In the genomic region with DNA sequence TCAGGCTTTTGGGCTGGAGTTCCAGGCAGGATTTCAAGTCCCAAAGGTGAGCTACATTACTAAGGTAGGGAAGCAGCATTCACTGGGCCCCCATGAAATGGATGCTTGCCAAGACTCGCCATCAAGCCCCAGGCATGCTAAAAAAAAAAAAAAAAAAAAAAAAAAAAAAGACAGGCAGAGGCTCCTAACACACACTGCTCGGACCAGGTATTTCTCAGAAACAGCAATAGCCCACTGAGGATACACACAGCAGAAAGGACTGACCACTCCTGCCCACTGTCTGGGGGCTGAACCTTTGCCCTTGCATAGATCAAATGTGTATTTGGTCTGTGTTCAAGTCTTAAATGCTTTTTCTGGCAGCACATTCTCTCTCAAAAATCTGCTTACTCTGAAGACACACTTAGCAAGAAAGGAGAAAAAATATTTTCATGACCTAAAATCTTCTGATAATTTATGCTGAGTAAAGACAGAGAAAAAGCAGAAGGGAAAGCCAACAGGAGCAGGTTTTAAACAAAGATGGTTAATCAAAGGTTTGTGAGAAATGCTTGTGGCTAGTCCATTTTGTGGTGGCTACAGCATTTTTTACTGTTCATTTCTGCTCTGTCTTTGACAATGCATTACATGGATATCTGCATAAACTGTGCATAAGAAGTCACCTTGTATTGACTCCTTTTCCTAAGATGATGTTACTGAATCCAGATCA, we compare ENCODE assay signal across 30 cellular contexts. TPM values are rescaled to one million over a fixed set of nuclear protein-coding genes. Genes with fewer than 3 reads are reported as not detected.
DNase-seq lines count a peak whose midpoint lies in the region; ATAC-seq, FAIRE-seq and TF ChIP-seq lines count a peak whose summit lies in the region.
"Had no signal": no experiment of that assay in that cellular context is flagged by ENCODE, and none has a peak within 500 bp of the region (broad histone marks: within the 10 kb centered on the region; RNA-seq: fewer than 3 reads in every experiment).

No MANE protein-coding gene starts in this region.

- peaks cover 13% of the 10 kb centered on the region; the same call in 1 of the 2 replicates for H3K79me2 ChIP-seq in Loucy (ENCODE audit: insufficient read depth, low read length)

- H3K27ac ChIP-seq in esophagus muscularis mucosa (replicated peaks in 1 of 4), result no peak overlapping the region
- H3K27ac ChIP-seq: BLaER1 treated with 17β-estradiol and CSF1 and Interleukin-3, amounts not matched to agents 10 nM and 100 nM; PC-9; thoracic aorta; vagina; WERI-Rb-1 had no signal

- ATAC-seq in Right ventricle myocardium inferior (no peak), mucosa of descending colon (no peak)
- ATAC-seq: activated CD8-positive, alpha-beta memory T cell treated with anti-CD3 and anti-CD28 coated beads, Interleukin-2, amount 10 ng/mL, durations not matched to agents 7 days and 5 days; left lobe of liver had no signal

- TF ChIP-seq POLR2A in GM12892 (IDR thresholded peaks at IDR 0.05; ENCODE audit: low read depth, low read length), result no peak
- TF ChIP-seq POLR2A in esophagus muscularis mucosa (IDR thresholded peaks at IDR 0.05; ENCODE audit: low read depth), result no peak

- TF ChIP-seq EP300 in esophagus muscularis mucosa (IDR thresholded peaks at IDR 0.05), result no peak

- intact Hi-C loops in Right ventricle myocardium inferior (cut with DNase I), result no loop called here
- intact Hi-C loops in mucosa of descending colon (cut with DNase I, micrococcal nuclease), result no loop called here
- intact Hi-C loops in esophagus muscularis mucosa (cut with DNase I), result no loop called here

- H3K9me2 ChIP-seq in Loucy (replicated peaks; ENCODE audit: low read depth, low read length), result no peaks in the 10 kb centered on the region

- no peaks in the 10 kb centered on the region for H4K20me1 ChIP-seq in Loucy (ENCODE audit: insufficient read depth, low read length, poor library complexity, severe bottlenecking)
- H4K20me1 ChIP-seq: BLaER1 treated with 17β-estradiol and CSF1 and Interleukin-3, amounts not matched to agents 10 nM and 100 nM had no signal

- H3K36me3 ChIP-seq in Loucy (ENCODE audit: insufficient read depth, low read length), result no peaks in the 10 kb centered on the region
- no peaks in the 10 kb centered on the region for H3K36me3 ChIP-seq in mucosa of descending colon (ENCODE audit: low read depth)
- no peaks in the 10 kb centered on the region for H3K36me3 ChIP-seq in esophagus muscularis mucosa
- H3K36me3 ChIP-seq: BLaER1 treated with 17β-estradiol and CSF1 and Interleukin-3, amounts not matched to agents 10 nM and 100 nM; thoracic aorta; vagina; WERI-Rb-1 had no signal

- H3K27me3 ChIP-seq in Loucy (ENCODE audit: insufficient read depth, low read length, poor library complexity, severe bottlenecking) (no peaks in the 10 kb centered on the region), esophagus muscularis mucosa (no peaks in the 10 kb centered on the region)
- H3K27me3 ChIP-seq: BLaER1 treated with 17β-estradiol and CSF1 and Interleukin-3, amounts not matched to agents 10 nM and 100 nM; vagina had no signal

- H3K9me3 ChIP-seq in Loucy (ENCODE audit: insufficient read depth, low read depth, low read length), result no peaks in the 10 kb centered on the region
- H3K9me3 ChIP-seq in mucosa of descending colon, result no peaks in the 10 kb centered on the region
- no peaks in the 10 kb centered on the region for H3K9me3 ChIP-seq in esophagus muscularis mucosa
- H3K9me3 ChIP-seq: BLaER1 treated with 17β-estradiol and CSF1 and Interleukin-3, amounts not matched to agents 10 nM and 100 nM; Caco-2; thoracic aorta; vagina had no signal

- in situ Hi-C loops in astrocyte of the cerebellum (cut with HindIII; ENCODE audit: low sequenced_read_pairs), result no loop called here

- peak overlapping the region; percentile 19 for H3K4me2 ChIP-seq in Loucy (ENCODE audit: low read depth, low read length, poor library complexity, severe bottlenecking)
- H3K4me2 ChIP-seq: BLaER1 treated with 17β-estradiol and CSF1 and Interleukin-3, amounts not matched to agents 10 nM and 100 nM; PC-9 had no signal

- peaks cover 68% of the 10 kb centered on the region for H3K4me1 ChIP-seq in Loucy (ENCODE audit: insufficient read depth, low read length, poor library complexity, severe bottlenecking)
- no peaks in the 10 kb centered on the region for H3K4me1 ChIP-seq in mucosa of descending colon (ENCODE audit: low read depth)
- no peaks in the 10 kb centered on the region for H3K4me1 ChIP-seq in esophagus muscularis mucosa
- H3K4me1 ChIP-seq: BLaER1 treated with 17β-estradiol and CSF1 and Interleukin-3, amounts not matched to agents 10 nM and 100 nM; Caco-2; vagina had no signal

- DNase-seq in GM12865 (ENCODE audit: low read depth) (peak; percentile 22), GM12892 (ENCODE audit: insufficient read length) (no peak), astrocyte of the cerebellum (ENCODE audit: low read depth) (peak; percentile 29), Right ventricle myocardium inferior (ENCODE audit: missing footprints) (no peak), mucosa of descending colon (no peak), esophagus muscularis mucosa (ENCODE audit: extremely low spot score) (no peak), SKM-1 (lab: John Stamatoyannopoulos, UW; ENCODE audit: unreplicated experiment) (no peak)
- DNase-seq: activated CD4-positive, alpha-beta T cell treated with anti-CD3 and anti-CD28 coated beads for 48 hours; activated CD8-positive, alpha-beta memory T cell treated with anti-CD3 and anti-CD28 coated beads, Interleukin-2, amount 10 ng/mL, durations not matched to agents 7 days and 5 days; activated naive CD4-positive, alpha-beta T cell treated with anti-CD3 and anti-CD28 coated beads, Interleukin-2, amount 10 ng/mL, durations not matched to agents 7 days and 5 days; Caco-2; DND-41; effector CD4-positive, alpha-beta T cell; naive B cell; NCI-H187; NCI-H446; PC-9; SHP77; stimulated activated CD4-positive, alpha-beta T cell treated with anti-CD3 and anti-CD28 coated beads, Interleukin-15, amount 100 ng/mL, for 24 hours; stimulated activated naive CD4-positive, alpha-beta T cell; SW 1271; T-helper 9 cell; WERI-Rb-1 had no signal

- H3K9ac ChIP-seq in Loucy (ENCODE audit: low read depth, low read length, poor library complexity, severe bottlenecking), result peak overlapping the region; percentile 74
- H3K9ac ChIP-seq: BLaER1 treated with 17β-estradiol and CSF1 and Interleukin-3, amounts not matched to agents 10 nM and 100 nM had no signal

- TF ChIP-seq CTCF in GM12865 (IDR thresholded peaks at IDR 0.05; ENCODE audit: insufficient read depth, low read depth, low read length, missing control alignments) (no peak), Loucy (conservative IDR thresholded peaks at IDR 0.05; ENCODE audit: low read length) (no peak), astrocyte of the cerebellum (IDR thresholded peaks at IDR 0.05; ENCODE audit: low read depth, low read length, missing control alignments) (no peak), mucosa of descending colon (IDR thresholded peaks at IDR 0.05) (no peak), esophagus muscularis mucosa (IDR thresholded peaks at IDR 0.05) (no peak)

- H3K4me3 ChIP-seq in GM12865 (ENCODE audit: low read depth, low read length) (no peak overlapping the region), Loucy (ENCODE audit: low read length, poor library complexity, severe bottlenecking) (no peak overlapping the region), astrocyte of the cerebellum (ENCODE audit: low read depth, low read length) (no peak overlapping the region), mucosa of descending colon (no peak overlapping the region), esophagus muscularis mucosa (no peak overlapping the region)
- H3K4me3 ChIP-seq: BLaER1 treated with 17β-estradiol and CSF1 and Interleukin-3, amounts not matched to agents 10 nM and 100 nM; PC-9; thoracic aorta; vagina had no signal

- 61% methylated on average over 2 of the region's 2 CpGs for WGBS in esophagus muscularis mucosa

- H3F3A ChIP-seq in Loucy (ENCODE audit: low read depth), result peaks cover 26% of the 10 kb centered on the region

- H2AFZ ChIP-seq in Loucy (ENCODE audit: low read length), result no peak overlapping the region
- H2AFZ ChIP-seq: PC-9 had no signal

- FAIRE-seq in GM12892 (lab: Jason Lieb, UNC), result peak; percentile 27
- FAIRE-seq: colon, H54 had no signal

RNA-seq across cellular contexts. Expression of a gene that starts 37.9 kb away (rescaled TPM):
- polyA plus RNA-seq in GM12892 (2012; ENCODE audit: missing spikeins), result 1.1 TPM
- total RNA-seq in Right ventricle myocardium inferior (0.30 TPM), mucosa of descending colon (1 to 10 TPM in 1 of 3 donors, under 1 TPM in 2; 0.17 to 1.4 (median 0.31) TPM), esophagus muscularis mucosa (1 to 10 TPM in 3 of 4 donors, under 1 TPM in 1; 0.45 to 1.7 (median 1.5) TPM)
- total RNA-seq: activated CD8-positive, alpha-beta memory T cell treated with anti-CD3 and anti-CD28 coated beads, Interleukin-2, amount 10 ng/mL, durations not matched to agents 7 days and 5 days; Caco-2; left lobe of liver had no signal

Comparison
In these comparisons a context has a peak if more than half of its experiments do, and no peak if none do; other contexts are left out.
1. DNase-seq: peak in GM12865 (single experiment) and astrocyte of the cerebellum (single experiment); none in GM12892 (single experiment), Right ventricle myocardium inferior (single experiment), mucosa of descending colon (0 of 3), esophagus muscularis mucosa (single experiment) and SKM-1 (single experiment).